Comparison of ENCODE assay signal across 14 cellular contexts in the genomic region with DNA sequence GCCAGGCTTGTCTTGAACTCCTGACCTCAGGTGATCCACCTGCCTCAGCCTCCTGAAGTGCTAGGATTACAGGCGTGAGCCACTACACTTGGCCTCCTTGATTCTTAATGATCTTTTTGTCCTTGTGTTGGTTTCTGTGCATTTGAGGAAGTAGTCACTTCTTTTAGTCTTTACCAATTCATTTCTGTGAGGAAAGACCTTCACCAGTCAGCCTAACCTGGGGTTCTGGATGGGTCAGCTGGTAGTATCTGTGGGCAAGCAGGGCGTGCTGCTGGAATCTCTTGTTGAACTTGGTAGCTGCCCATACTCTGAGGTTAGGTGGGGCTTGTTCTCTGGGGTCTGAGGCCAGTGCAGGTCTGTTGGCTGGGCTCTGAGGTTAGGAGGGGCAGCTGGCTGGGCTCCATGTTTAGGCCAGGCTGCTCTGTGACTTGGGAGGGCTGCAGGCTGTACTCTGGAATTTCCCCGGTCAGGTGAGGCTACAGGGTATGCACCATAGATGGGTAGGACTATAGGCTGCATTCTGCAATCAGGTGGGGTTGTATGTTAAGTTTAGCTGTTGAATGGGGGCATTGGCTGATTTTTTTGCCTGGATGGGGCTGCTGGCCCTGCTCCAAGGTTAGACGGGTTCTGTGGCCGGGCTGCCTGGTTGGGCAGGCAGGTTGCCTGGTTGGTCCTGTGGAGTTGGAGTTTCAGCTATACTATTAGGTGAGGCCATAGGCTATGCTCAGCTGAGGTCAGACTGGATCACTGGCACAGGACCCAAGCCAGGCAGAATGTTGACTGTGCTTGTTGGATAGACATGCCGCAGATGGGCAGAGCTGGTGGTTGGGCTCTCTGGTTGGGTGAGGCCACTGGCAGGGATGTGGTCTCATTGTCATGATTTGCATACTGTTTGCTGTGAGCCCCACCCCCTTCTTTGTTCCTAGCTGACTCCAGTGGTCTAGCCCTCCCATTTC. TPM values are rescaled to one million over a fixed set of nuclear protein-coding genes. Genes with fewer than 3 reads are reported as not detected.
A peak's percentile ranks its signal among the peaks of the same experiment; 100 is the strongest.
DNase-seq lines count a peak whose midpoint lies in the region; ATAC-seq and TF ChIP-seq lines count a peak whose summit lies in the region.
"Had no signal": no experiment of that assay in that cellular context is flagged by ENCODE, and none has a peak within 500 bp of the region (broad histone marks: within the 10 kb centered on the region; RNA-seq: fewer than 3 reads in every experiment).

No MANE protein-coding gene starts in this region.

- 63 to 82% (median 79%) methylated on average over 6 of the region's 6 CpGs for WGBS in psoas muscle, 3 donors

- DNase-seq in SKM-1 treated with dmso at 0.1 percent for 144 hours (lab: John Stamatoyannopoulos, UW; ENCODE audit: unreplicated experiment) (peak; percentile 18), SKM-1 (lab: John Stamatoyannopoulos, UW; ENCODE audit: unreplicated experiment) (no peak), NCI-H226 (peak; percentile 13), psoas muscle (no peak), AG08395 (ENCODE audit: low spot score) (no peak), mucosa of gallbladder (ENCODE audit: low spot score) (no peak)
- DNase-seq: activated T-cell treated with anti-CD3 and anti-CD28 coated beads, Interleukin-2, amount 50 U/mL, for 48 hours; NCI-H1417 treated with DMSO at 0.1 percent for 48 hours; stimulated activated CD8-positive, alpha-beta memory T cell treated with anti-CD3 and anti-CD28 coated beads, Interleukin-4, amount 100 ng/mL, for 48 hours had no signal

- H3K4me1 ChIP-seq in psoas muscle: peaks cover 9% of the 10 kb centered on the region

- peak; percentile 95 for ATAC-seq in esophagus mucosa
- peak; percentile 32 to 59 (median 43) for ATAC-seq in psoas muscle
- ATAC-seq in GM18519 (IDR thresholded peaks at IDR 0.05; ENCODE audit: low FRiP score, unreplicated experiment): no peak
- ATAC-seq: sciatic nerve, SK-N-SH treated with all-trans-retinoic acid at 6 μM for 48 hours had no signal

- H3K27me3 ChIP-seq in psoas muscle (ENCODE audit: insufficient read depth in 3 of 3, low read length in 2 of 3): no peaks in the 10 kb centered on the region

- intact Hi-C loops in psoas muscle (cut with DNase I): loop anchor here in 1 of 2 donors (5.0 kb wide), 1 partner anchor 39 kb away; no protein-coding TSS in a partner anchor

- H3K36me3 ChIP-seq in psoas muscle (ENCODE audit: insufficient read depth in 1 of 2, low read depth in 1 of 2): peaks cover 0 to 6% of the 10 kb centered on the region in 2 donors

- H3K9me3 ChIP-seq in psoas muscle: no peaks in the 10 kb centered on the region

- no peak overlapping the region for H3K4me3 ChIP-seq in psoas muscle
- H3K4me3 ChIP-seq: coronary artery had no signal

- TF ChIP-seq CTCF in psoas muscle (IDR thresholded peaks at IDR 0.05): no peak

- no peak overlapping the region for H3K27ac ChIP-seq in psoas muscle
- H3K27ac ChIP-seq: coronary artery had no signal

RNA-seq across cellular contexts. Expression of a gene that starts 19.2 kb away (rescaled TPM):
- 63.9 TPM for total RNA-seq in esophagus mucosa
- total RNA-seq in psoas muscle: 100 to 1,000 TPM in 1 of 4 donors, 10 to 100 TPM in 3; 55.8 to 126 (median 73.4) TPM
- polyA plus RNA-seq in psoas muscle: 100 to 1,000 TPM in 1 of 3 donors, 10 to 100 TPM in 2; 89.6 to 203 (median 92.9) TPM
- 45.2 TPM for total RNA-seq in mucosa of gallbladder

Comparison
In these comparisons a context has a peak if more than half of its experiments do, and no peak if none do; other contexts are left out.
1. DNase-seq: peak in SKM-1 treated with dmso at 0.1 percent for 144 hours (single experiment) and NCI-H226 (single experiment); none in SKM-1 (single experiment), psoas muscle (0 of 2), AG08395 (single experiment) and mucosa of gallbladder (single experiment).